ENCODE assay signal across 18 cellular contexts in genomic region chr20:45909336-45909808, GRCh38. TPM values are rescaled to one million over a fixed set of nuclear protein-coding genes. Genes with fewer than 3 reads are reported as not detected.
DNase-seq lines count a peak whose midpoint lies in the region; ATAC-seq, FAIRE-seq and TF ChIP-seq lines count a peak whose summit lies in the region.
"Had no signal": no experiment of that assay in that cellular context is flagged by ENCODE, and none has a peak within 500 bp of the region (broad histone marks: within the 10 kb centered on the region; RNA-seq: fewer than 3 reads in every experiment).

No MANE protein-coding gene starts in this region.

- no peak for DNase-seq in Panc1 (ENCODE audit: low read depth, low spot score)
- DNase-seq in small intestine, result peak; percentile 63
- no peak for DNase-seq in NCI-H748 treated with DMSO at 0.1 percent for 48 hours (lab: John Stamatoyannopoulos, UW)
- DNase-seq in DMS 273 treated with DMSO at 0.1 percent for 48 hours (lab: John Stamatoyannopoulos, UW), result no peak
- DNase-seq in Kasumi-1 (lab: John Stamatoyannopoulos, UW), result no peak
- DNase-seq: AML-193; CD8-positive, alpha-beta T cell; GM23248; KG1; MG63; NCI-H1092 treated with DMSO at 0.1 percent for 48 hours; NCI-H1694; NCI-H2107; NCI-H345; Peyer's patch; SHP77 treated with DMSO at 0.1 percent for 48 hours had no signal

- H3K9me3 ChIP-seq in BLaER1 treated with 17β-estradiol and CSF1 and Interleukin-3, amounts not matched to agents 10 nM and 100 nM (replicated peaks in 1 of 11), result no peaks in the 10 kb centered on the region
- H3K9me3 ChIP-seq in Panc1 (ENCODE audit: control insufficient read depth, insufficient read depth, low read depth, low read length) (no peaks in the 10 kb centered on the region), small intestine (ENCODE audit: control insufficient read depth, low read depth) (no peaks in the 10 kb centered on the region)
- H3K9me3 ChIP-seq: MG63, Peyer's patch had no signal

- peak overlapping the region in 1 of 10 experiments; percentile 1; a peak in 1 of 20 replicates for H3K4me3 ChIP-seq in BLaER1 treated with 17β-estradiol and CSF1 and Interleukin-3, amounts not matched to agents 10 nM and 100 nM
- no peak overlapping the region for H3K4me3 ChIP-seq in Panc1 (ENCODE audit: low read depth in 2 of 2, low read length in 2 of 2)
- no peak overlapping the region for H3K4me3 ChIP-seq in small intestine (ENCODE audit: low read depth in 1 of 2, low read length in 2 of 2)
- H3K4me3 ChIP-seq: GM23248, MG63, Peyer's patch had no signal

- intact Hi-C loops in Panc1 (cut with micrococcal nuclease; ENCODE audit: unreplicated experiment), result no loop called here
- intact Hi-C loops in dendritic cell treated with granulocyte-macrophage colony-stimulating factor and Interleukin-4, amounts not matched to agents 40 ng/mL and 50 ng/mL, for 4 days (cut with micrococcal nuclease), result no loop called here

- POLR2A ChIA-PET in Panc1 (lab: Charles Lee), result interaction anchor here (0.9 kb wide), 1 partner anchor 61 kb away, joined by 4 read pairs; no protein-coding TSS in a partner anchor

- peaks cover 5% of the 10 kb centered on the region for H3K27me3 Mint-ChIP-seq in dendritic cell treated with granulocyte-macrophage colony-stimulating factor and Interleukin-4, amounts not matched to agents 40 ng/mL and 50 ng/mL, for 4 days

- WGBS in small intestine, 3 donors, result 62 to 82% (median 67%) methylated on average over 12 of the region's 12 CpGs

- H4K20me1 ChIP-seq in BLaER1 treated with 17β-estradiol and CSF1 and Interleukin-3, amounts not matched to agents 10 nM and 100 nM, result peaks cover 0 to 30% (median 0%) of the 10 kb centered on the region in 11 experiments; a peak in 3 of 22 replicates

- H3K4me3 Mint-ChIP-seq in dendritic cell treated with granulocyte-macrophage colony-stimulating factor and Interleukin-4, amounts not matched to agents 40 ng/mL and 50 ng/mL, for 4 days, result no peak overlapping the region
- H3K4me3 Mint-ChIP-seq: CD8-positive, alpha-beta T cell had no signal

- FAIRE-seq in small intestine (lab: Jason Lieb, UNC), result no peak

- H3K27me3 ChIP-seq in BLaER1 treated with 17β-estradiol and CSF1 and Interleukin-3, amounts not matched to agents 10 nM and 100 nM, result peaks cover 0 to 31% (median 19%) of the 10 kb centered on the region in 11 experiments; a peak in 20 of 22 replicates
- H3K27me3 ChIP-seq in Panc1 (ENCODE audit: control insufficient read depth, insufficient read depth, low read length), result no peaks in the 10 kb centered on the region
- H3K27me3 ChIP-seq in small intestine (ENCODE audit: control insufficient read depth in 2 of 2, insufficient read depth in 2 of 2, low read length in 2 of 2), result no peaks in the 10 kb centered on the region
- H3K27me3 ChIP-seq: MG63, Peyer's patch had no signal

- no TSS peak for BruUV-seq in Panc1 (replicated peaks; lab: Mats Ljungman, UMichigan)

- peak overlapping the region; percentile 87 for H3K27ac Mint-ChIP-seq in dendritic cell treated with granulocyte-macrophage colony-stimulating factor and Interleukin-4, amounts not matched to agents 40 ng/mL and 50 ng/mL, for 4 days
- H3K27ac Mint-ChIP-seq: CD8-positive, alpha-beta T cell had no signal

- peaks cover 0 to 48% (median 0%) of the 10 kb centered on the region in 11 experiments; a peak in 4 of 22 replicates for H3K36me3 ChIP-seq in BLaER1 treated with 17β-estradiol and CSF1 and Interleukin-3, amounts not matched to agents 10 nM and 100 nM
- H3K36me3 ChIP-seq in Panc1 (ENCODE audit: control insufficient read depth, insufficient read depth, low read length) (no peaks in the 10 kb centered on the region), small intestine (ENCODE audit: control insufficient read depth in 2 of 2, insufficient read depth in 2 of 2, low read length in 2 of 2) (no peaks in the 10 kb centered on the region)

- no peaks in the 10 kb centered on the region for H3K9me3 Mint-ChIP-seq in dendritic cell treated with granulocyte-macrophage colony-stimulating factor and Interleukin-4, amounts not matched to agents 40 ng/mL and 50 ng/mL, for 4 days
- H3K9me3 Mint-ChIP-seq: CD8-positive, alpha-beta T cell had no signal

- H3K4me1 Mint-ChIP-seq in dendritic cell treated with granulocyte-macrophage colony-stimulating factor and Interleukin-4, amounts not matched to agents 40 ng/mL and 50 ng/mL, for 4 days (ENCODE audit: low read depth), result peaks cover 52% of the 10 kb centered on the region

- CTCF ChIA-PET in Panc1 (lab: Charles Lee), result no interaction called here

- H3K36me3 Mint-ChIP-seq in dendritic cell treated with granulocyte-macrophage colony-stimulating factor and Interleukin-4, amounts not matched to agents 40 ng/mL and 50 ng/mL, for 4 days (ENCODE audit: low read depth), result no peaks in the 10 kb centered on the region
- H3K36me3 Mint-ChIP-seq: CD8-positive, alpha-beta T cell had no signal

- TF ChIP-seq CTCF in Panc1 (IDR thresholded peaks at IDR 0.05), result no peak

- no peak for ATAC-seq in Panc1
- ATAC-seq: CD8-positive, alpha-beta T cell had no signal

- H3K4me1 ChIP-seq in BLaER1 treated with 17β-estradiol and CSF1 and Interleukin-3, amounts not matched to agents 10 nM and 100 nM, result peaks cover 43 to 62% (median 51%) of the 10 kb centered on the region in 10 experiments
- H3K4me1 ChIP-seq in Panc1 (ENCODE audit: control insufficient read depth, insufficient read depth, low read length) (peaks cover 18% of the 10 kb centered on the region), small intestine (ENCODE audit: control insufficient read depth in 2 of 2, insufficient read depth in 1 of 2, low read depth in 1 of 2, low read length in 1 of 2) (peaks cover 0 to 4% of the 10 kb centered on the region in 2 donors)

- in situ Hi-C loops in Panc1 (cut with HindIII; ENCODE audit: low pct_unique_long_range_greater_than_20kb, low sequenced_read_pairs), result no loop called here

- H3K9ac ChIP-seq in BLaER1 treated with 17β-estradiol and CSF1 and Interleukin-3, amounts not matched to agents 10 nM and 100 nM, result peak overlapping the region in 4 of 11 experiments; percentile 16 to 49 (median 36); a peak in 3 of 22 replicates
- H3K9ac ChIP-seq: GM23248 had no signal

- peak overlapping the region in 9 of 11 experiments; percentile 55 to 74 (median 70); a peak in 16 of 22 replicates for H3K27ac ChIP-seq in BLaER1 treated with 17β-estradiol and CSF1 and Interleukin-3, amounts not matched to agents 10 nM and 100 nM
- H3K27ac ChIP-seq in Panc1 (ENCODE audit: low read length), result peak overlapping the region; percentile 29; the same call in 1 of the 2 replicates
- H3K27ac ChIP-seq in small intestine (ENCODE audit: low read depth in 1 of 2, low read length in 1 of 2), result no peak overlapping the region
- H3K27ac ChIP-seq: GM23248 had no signal

- H3K4me2 ChIP-seq in BLaER1 treated with 17β-estradiol and CSF1 and Interleukin-3, amounts not matched to agents 10 nM and 100 nM, result peak overlapping the region; percentile 57 to 99 (median 81)

RNA-seq across cellular contexts. Expression of gene PLTP, which starts 2.6 kb away (rescaled TPM):
- total RNA-seq in Panc1 (2021; ENCODE audit: unreplicated experiment), result 17.7 TPM
- polyA plus RNA-seq in Panc1 (2012; ENCODE audit: insufficient read length), result 73.4 TPM
- 10 to 100 TPM in 2 of 3 donors, 1 to 10 TPM in 1; 2.0 to 67.4 (median 16.5) TPM for polyA plus RNA-seq in small intestine
- total RNA-seq: CD8-positive, alpha-beta T cell had no signal

RNA-seq across cellular contexts. Expression of gene CTSA, which starts 18.2 kb away (rescaled TPM):
- 232 TPM for total RNA-seq in Panc1 (2021; ENCODE audit: unreplicated experiment)
- 267 TPM for polyA plus RNA-seq in Panc1 (2012; ENCODE audit: insufficient read length)
- polyA plus RNA-seq in small intestine, result 100 to 1,000 TPM in 2 of 3 donors, 10 to 100 TPM in 1; 78.9 to 116 (median 114) TPM

RNA-seq across cellular contexts. Expression of gene NEURL2, which starts 18.4 kb away (rescaled TPM):
- 3.0 TPM for total RNA-seq in Panc1 (2021; ENCODE audit: unreplicated experiment)
- polyA plus RNA-seq in Panc1 (2012; ENCODE audit: insufficient read length), result 4.1 TPM
- 1 to 10 TPM; 2.9 to 4.2 (median 3.8) TPM for polyA plus RNA-seq in small intestine

RNA-seq across cellular contexts. Expression of gene SPATA25, which starts 21.9 kb away (rescaled TPM):
- total RNA-seq in Panc1 (2021; ENCODE audit: unreplicated experiment), result 1.8 TPM
- polyA plus RNA-seq in Panc1 (2012; ENCODE audit: insufficient read length), result 0.99 TPM
- 1 to 10 TPM in 1 of 3 donors, not detected in 2; 1.8 TPM for polyA plus RNA-seq in small intestine
- total RNA-seq: GM23248 had no signal
- polyA plus RNA-seq: GM23248 had no signal

RNA-seq across cellular contexts. Expression of gene PCIF1, which starts 25.1 kb away (rescaled TPM):
- total RNA-seq in Panc1 (2021; ENCODE audit: unreplicated experiment), result 24.6 TPM
- polyA plus RNA-seq in Panc1 (2012; ENCODE audit: insufficient read length), result 34.8 TPM
- polyA plus RNA-seq in small intestine, result 10 to 100 TPM; 16.1 to 30.0 (median 25.5) TPM

Comparison
In these comparisons a context has a peak if more than half of its experiments do, and no peak if none do; other contexts are left out.
1. H3K27ac ChIP-seq: peak in BLaER1 treated with 17β-estradiol and CSF1 and Interleukin-3, amounts not matched to agents 10 nM and 100 nM (9 of 11) and Panc1 (single experiment); none in small intestine (0 of 2).